In genomic region chr13:49998714-49999624, GRCh38 we compare ENCODE assay signal across 9 cellular contexts. TPM values are rescaled to one million over a fixed set of nuclear protein-coding genes. Genes with fewer than 3 reads are reported as not detected.
A peak's percentile ranks its signal among the peaks of the same experiment; 100 is the strongest.
DNase-seq lines count a peak whose midpoint lies in the region; ATAC-seq and TF ChIP-seq lines count a peak whose summit lies in the region.
"Had no signal": no experiment of that assay in that cellular context is flagged by ENCODE, and none has a peak within 500 bp of the region (broad histone marks: within the 10 kb centered on the region; RNA-seq: fewer than 3 reads in every experiment).

No MANE protein-coding gene starts in this region.

- H3K36me3 ChIP-seq in mesendoderm (ENCODE audit: control insufficient read depth, insufficient read depth, low read length) = no peaks in the 10 kb centered on the region

- H3K27me3 Mint-ChIP-seq in H9 (ENCODE audit: low read depth) = peaks cover 4% of the 10 kb centered on the region

- no peak overlapping the region for H3K56ac ChIP-seq in H9 (ENCODE audit: insufficient read length, low read depth, low read length)
- no peak overlapping the region for H3K56ac ChIP-seq in mesendoderm (ENCODE audit: low read length)

- no peaks in the 10 kb centered on the region for H3K27me3 ChIP-seq in H9 (ENCODE audit: insufficient read depth, low read length)
- no peaks in the 10 kb centered on the region for H3K27me3 ChIP-seq in mesendoderm (ENCODE audit: insufficient read depth, low read length, poor library complexity)

- H3K23ac ChIP-seq in H9 (ENCODE audit: insufficient read length, low read depth, low read length) = no peak overlapping the region
- no peak overlapping the region for H3K23ac ChIP-seq in mesendoderm (ENCODE audit: low read length)

- H2BK120ac ChIP-seq in H9 (ENCODE audit: low read depth, low read length, poor library complexity, severe bottlenecking) (no peak overlapping the region), mesendoderm (ENCODE audit: low read depth, low read length) (no peak overlapping the region)

- H3K4me3 ChIP-seq in astrocyte of the cerebellum (ENCODE audit: low read depth, low read length) = peak overlapping the region; percentile 89
- H3K4me3 ChIP-seq in mesendoderm (ENCODE audit: low read length) = no peak overlapping the region

- in situ Hi-C loops in astrocyte of the cerebellum (cut with HindIII; ENCODE audit: low sequenced_read_pairs) = no loop called here

- no peak overlapping the region for H2BK20ac ChIP-seq in H9 (ENCODE audit: low read depth, low read length, poor library complexity, severe bottlenecking)

- H2BK15ac ChIP-seq in H9 (ENCODE audit: low read depth, low read length) (no peak overlapping the region), mesendoderm (replicated peaks; ENCODE audit: low read depth) (no peak overlapping the region)

- peaks cover 22 to 24% of the 10 kb centered on the region in 2 experiments for H3K4me1 Mint-ChIP-seq in H9

- peak overlapping the region; percentile 64 for H3K9ac ChIP-seq in H9 (ENCODE audit: extremely low read depth, insufficient read length, low read length)
- peak overlapping the region; percentile 5 for H3K9ac ChIP-seq in mesendoderm (ENCODE audit: low read length)

- H3K23me2 ChIP-seq in H9 (ENCODE audit: insufficient read length, low read depth, low read length, poor library complexity, severe bottlenecking) = peaks cover 14% of the 10 kb centered on the region

- no peak overlapping the region for H2AK5ac ChIP-seq in H9 (ENCODE audit: insufficient read length, low read length)
- H2AK5ac ChIP-seq in mesendoderm (ENCODE audit: low read length) = no peak overlapping the region

- H3K27ac ChIP-seq in 22Rv1 = peak overlapping the region; percentile 94
- H3K27ac ChIP-seq in H9 (ENCODE audit: insufficient read length, low read depth, low read length) = no peak overlapping the region
- H3K27ac ChIP-seq in mesendoderm (ENCODE audit: low read depth, low read length) = no peak overlapping the region

- peaks cover 15 to 52% (median 47%) of the 10 kb centered on the region in 3 experiments; a peak in 6 of 7 replicates for H3K36me3 Mint-ChIP-seq in H9 (ENCODE audit: insufficient read depth in 1 of 3, low read depth in 3 of 3)

- H2BK5ac ChIP-seq in H9 (ENCODE audit: insufficient read length, low read length) = no peak overlapping the region
- H2BK5ac ChIP-seq in mesendoderm (ENCODE audit: low read length) = no peak overlapping the region

- H2BK12ac ChIP-seq in H9 (ENCODE audit: insufficient read length, low read depth, low read length) = no peak overlapping the region

- H3T11ph ChIP-seq in H9 (ENCODE audit: low read length) = no peak overlapping the region

- H3K79me2 ChIP-seq in H9 (ENCODE audit: insufficient read depth, low read length) = peaks cover 2% of the 10 kb centered on the region; the same call in 1 of the 2 replicates
- H3K79me2 ChIP-seq in mesendoderm (ENCODE audit: control insufficient read depth, insufficient read depth, low read length) = peaks cover 21% of the 10 kb centered on the region

- WGBS in H9 (ENCODE audit: extremely low coverage, insufficient read length, low lambda C conversion rate) = no CpG with 5 or more reads among the region's 22 CpGs
- no CpG with 5 or more reads among the region's 22 CpGs for WGBS in mesendoderm (ENCODE audit: extremely low coverage, insufficient coverage, low lambda C conversion rate)

- no peaks in the 10 kb centered on the region for H4K20me1 ChIP-seq in H9 (ENCODE audit: control insufficient read depth, insufficient read depth, insufficient read length)

- TF ChIP-seq CTCF in 22Rv1 (IDR thresholded peaks at IDR 0.05) = no peak
- TF ChIP-seq CTCF in H9 (conservative IDR thresholded peaks at IDR 0.05) = no peak
- no peak for TF ChIP-seq CTCF in astrocyte of the cerebellum (IDR thresholded peaks at IDR 0.05; ENCODE audit: low read depth, low read length, missing control alignments)

- no peaks in the 10 kb centered on the region for H3K9me3 ChIP-seq in H9 (ENCODE audit: control insufficient read depth, low read depth, low read length)

- H2AFZ ChIP-seq in H9 (ENCODE audit: low read length) = no peak overlapping the region

- no peak overlapping the region for H3K14ac ChIP-seq in H9 (ENCODE audit: insufficient read depth, low read length)

- H3K79me1 ChIP-seq in H9 (ENCODE audit: insufficient read depth, low read depth, low read length, poor library complexity, severe bottlenecking) (no peaks in the 10 kb centered on the region), mesendoderm (ENCODE audit: low read length) (peaks cover 2% of the 10 kb centered on the region)

- H4K5ac ChIP-seq in H9 (ENCODE audit: insufficient read length, low read depth, low read length) = no peak overlapping the region
- no peak overlapping the region for H4K5ac ChIP-seq in mesendoderm (ENCODE audit: low read length)

- peak overlapping the region; percentile 78 to 97 (median 95) for H3K27ac Mint-ChIP-seq in H9

- H4K8ac ChIP-seq in H9 (replicated peaks; ENCODE audit: insufficient read length, low read depth, low read length) (no peak overlapping the region), mesendoderm (ENCODE audit: low read depth, low read length) (no peak overlapping the region)

- H4K91ac ChIP-seq in H9 (ENCODE audit: insufficient read length, low read depth, low read length) = no peak overlapping the region

- H3K4me3 Mint-ChIP-seq in H9 = peak overlapping the region; percentile 85 to 93

- H3K18ac ChIP-seq in H9 (ENCODE audit: insufficient read length, low read depth, low read length) (no peak overlapping the region), mesendoderm (ENCODE audit: low read length) (peak overlapping the region; percentile 75)

- ATAC-seq in HG03045 (IDR thresholded peaks at IDR 0.05; ENCODE audit: unreplicated experiment) = no peak

- H3K4me2 ChIP-seq in H9 (ENCODE audit: insufficient read depth, insufficient read length, low read length) (peak overlapping the region; percentile 73), mesendoderm (ENCODE audit: low read length) (peak overlapping the region; percentile 16)

- H3K4ac ChIP-seq in H9 (ENCODE audit: low read depth, low read length) = no peak overlapping the region
- no peak overlapping the region for H3K4ac ChIP-seq in mesendoderm (ENCODE audit: low read depth, low read length)

- DNase-seq in H9 (peak; percentile 90), astrocyte of the cerebellum (ENCODE audit: low read depth) (no peak), mesendoderm (peak; percentile 45), SW 1271 (lab: John Stamatoyannopoulos, UW) (no peak), NOMO-1 treated with dmso at 0.1 percent for 144 hours (lab: John Stamatoyannopoulos, UW; ENCODE audit: unreplicated experiment) (no peak), NCI-H1436 treated with DMSO at 0.1 percent for 48 hours (lab: John Stamatoyannopoulos, UW) (no peak)
- DNase-seq: NCI-H1694 had no signal

- H3K4me1 ChIP-seq in H9 (ENCODE audit: insufficient read depth, low read length) (no peaks in the 10 kb centered on the region; the same call in 1 of the 2 replicates), mesendoderm (ENCODE audit: control insufficient read depth, low read depth, low read length) (no peaks in the 10 kb centered on the region)

- no peaks in the 10 kb centered on the region; a peak in 1 of 5 replicates for H3K9me3 Mint-ChIP-seq in H9

RNA-seq across cellular contexts. Expression of gene TRIM13, which starts 2.1 kb away (rescaled TPM):
- 44.1 and 45.4 TPM in 2 replicates for total RNA-seq in H9 (2021)
- 17.3 TPM for polyA plus RNA-seq in mesendoderm (2013, experiment 1 of 2)
- polyA plus RNA-seq in mesendoderm (2013, experiment 2 of 2) = 17.3 TPM

RNA-seq across cellular contexts. Expression of gene KCNRG, which starts 16.3 kb away (rescaled TPM):
- 0.64 and 0.74 TPM in 2 replicates for total RNA-seq in H9 (2021)
- polyA plus RNA-seq in mesendoderm (2013, experiment 1 of 2) = 1.2 TPM
- polyA plus RNA-seq in mesendoderm (2013, experiment 2 of 2) = 1.0 TPM

Comparison
In these comparisons a context has a peak if more than half of its experiments do, and no peak if none do; other contexts are left out.
1. DNase-seq: peak in H9 (single experiment) and mesendoderm (single experiment); none in astrocyte of the cerebellum (single experiment), SW 1271 (0 of 2), NOMO-1 treated with dmso at 0.1 percent for 144 hours (single experiment) and NCI-H1436 treated with DMSO at 0.1 percent for 48 hours (single experiment).